Comparison of ENCODE assay signal across 18 cellular contexts in genomic region chr2:179140546-179140945, GRCh38.
"Had no signal": no experiment of that assay in that cellular context is flagged by ENCODE, and none has a peak within 500 bp of the region (broad histone marks: within the 10 kb centered on the region; RNA-seq: fewer than 3 reads in every experiment).

No MANE protein-coding gene starts in this region.

- H3K27ac Mint-ChIP-seq: effector memory CD8-positive, alpha-beta T cell; natural killer cell; stimulated activated memory B cell treated with anti-CD40 and anti-IgM and Interleukin-4, amounts not matched to agents 10 μg/mL and 1 μg/mL and 100 μg/mL, for 72 hours had no signal

- H3K36me3 Mint-ChIP-seq: natural killer cell; stimulated activated memory B cell treated with anti-CD40 and anti-IgM and Interleukin-4, amounts not matched to agents 10 μg/mL and 1 μg/mL and 100 μg/mL, for 72 hours had no signal

- H3K4me3 Mint-ChIP-seq: effector memory CD8-positive, alpha-beta T cell; natural killer cell; stimulated activated memory B cell treated with anti-CD40 and anti-IgM and Interleukin-4, amounts not matched to agents 10 μg/mL and 1 μg/mL and 100 μg/mL, for 72 hours had no signal

- H3K27me3 Mint-ChIP-seq: effector memory CD8-positive, alpha-beta T cell; stimulated activated memory B cell treated with anti-CD40 and anti-IgM and Interleukin-4, amounts not matched to agents 10 μg/mL and 1 μg/mL and 100 μg/mL, for 72 hours had no signal

- H3K4me1 Mint-ChIP-seq: natural killer cell; stimulated activated memory B cell treated with anti-CD40 and anti-IgM and Interleukin-4, amounts not matched to agents 10 μg/mL and 1 μg/mL and 100 μg/mL, for 72 hours had no signal

- ATAC-seq: effector memory CD8-positive, alpha-beta T cell; lower lobe of right lung; natural killer cell; right cardiac atrium; stimulated activated memory B cell treated with anti-CD40 and anti-IgM and Interleukin-4, amounts not matched to agents 10 μg/mL and 1 μg/mL and 100 μg/mL, for 72 hours; stimulated activated naive CD8-positive, alpha-beta T cell treated with anti-CD3 and anti-CD28 coated beads, Interleukin-15, Interleukin-2, amounts not matched to agents 100 U/mL and 50 U/mL, for 24 hours had no signal

- DNase-seq: cortex of kidney; effector memory CD8-positive, alpha-beta T cell; erythroblast; foreskin fibroblast; left ventricle myocardium superior; lower lobe of right lung; natural killer cell; occipital lobe; ovary; posterior cingulate gyrus; psoas muscle; right cardiac atrium; sigmoid colon; stimulated activated CD4-positive, alpha-beta T cell treated with anti-CD3 and anti-CD28 coated beads, Interleukin-2, amount 100 ng/mL, for 24 hours; stimulated activated CD4-positive, alpha-beta T cell treated with anti-CD3 and anti-CD28 coated beads, Interleukin-4, amount 100 ng/mL, for 24 hours; stimulated activated naive CD8-positive, alpha-beta T cell treated with anti-CD3 and anti-CD28 coated beads, Interleukin-15, Interleukin-2, amounts not matched to agents 100 U/mL and 50 U/mL, for 24 hours; upper lobe of left lung had no signal

- H3K9me3 Mint-ChIP-seq: natural killer cell; stimulated activated memory B cell treated with anti-CD40 and anti-IgM and Interleukin-4, amounts not matched to agents 10 μg/mL and 1 μg/mL and 100 μg/mL, for 72 hours had no signal
